1 cellular context compared by ENCODE assay signal in the genomic region with DNA sequence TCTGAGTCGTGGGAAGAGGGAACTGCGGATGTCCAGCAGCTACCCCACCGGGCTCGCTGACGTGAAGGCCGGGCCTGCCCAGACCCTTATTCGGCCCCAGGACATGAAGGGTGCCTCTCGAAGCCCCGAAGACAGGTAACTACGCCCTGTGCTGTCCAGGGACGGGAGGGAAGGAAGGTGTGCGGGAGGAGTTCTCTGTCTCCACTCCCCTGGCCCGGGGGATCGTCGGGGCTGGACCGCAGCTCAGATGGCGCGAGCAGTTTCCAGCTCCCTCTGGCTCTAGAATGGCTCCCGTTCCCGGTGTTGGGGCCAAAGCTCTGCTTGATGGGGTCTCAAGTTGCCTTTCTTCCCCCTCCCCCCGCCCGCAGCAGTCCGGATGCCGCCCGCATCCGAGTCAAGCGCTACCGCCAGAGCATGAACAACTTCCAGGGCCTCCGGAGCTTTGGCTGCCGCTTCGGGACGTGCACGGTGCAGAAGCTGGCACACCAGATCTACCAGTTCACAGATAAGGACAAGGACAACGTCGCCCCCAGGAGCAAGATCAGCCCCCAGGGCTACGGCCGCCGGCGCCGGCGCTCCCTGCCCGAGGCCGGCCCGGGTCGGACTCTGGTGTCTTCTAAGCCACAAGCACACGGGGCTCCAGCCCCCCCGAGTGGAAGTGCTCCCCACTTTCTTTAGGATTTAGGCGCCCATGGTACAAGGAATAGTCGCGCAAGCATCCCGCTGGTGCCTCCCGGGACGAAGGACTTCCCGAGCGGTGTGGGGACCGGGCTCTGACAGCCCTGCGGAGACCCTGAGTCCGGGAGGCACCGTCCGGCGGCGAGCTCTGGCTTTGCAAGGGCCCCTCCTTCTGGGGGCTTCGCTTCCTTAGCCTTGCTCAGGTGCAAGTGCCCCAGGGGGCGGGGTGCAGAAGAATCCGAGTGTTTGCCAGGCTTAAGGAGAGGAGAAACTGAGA.
TF ChIP-seq lines count a peak whose summit lies in the region.

No MANE protein-coding gene starts in this region.

TF ChIP-seq in IMR-90, 13 proteins besides CTCF, POLR2A, EP300 and RAD21:
- TF ChIP-seq, protein P1, sequence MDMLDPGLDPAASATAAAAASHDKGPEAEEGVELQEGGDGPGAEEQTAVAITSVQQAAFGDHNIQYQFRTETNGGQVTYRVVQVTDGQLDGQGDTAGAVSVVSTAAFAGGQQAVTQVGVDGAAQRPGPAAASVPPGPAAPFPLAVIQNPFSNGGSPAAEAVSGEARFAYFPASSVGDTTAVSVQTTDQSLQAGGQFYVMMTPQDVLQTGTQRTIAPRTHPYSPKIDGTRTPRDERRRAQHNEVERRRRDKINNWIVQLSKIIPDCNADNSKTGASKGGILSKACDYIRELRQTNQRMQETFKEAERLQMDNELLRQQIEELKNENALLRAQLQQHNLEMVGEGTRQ (IDR thresholded peaks at IDR 0.05; ENCODE audit: low read depth, low read length), result no peak
- no peak for TF ChIP-seq RFX5 (IDR thresholded peaks at IDR 0.05; ENCODE audit: low read depth, low read length)
- TF ChIP-seq CEBPB (IDR thresholded peaks at IDR 0.05; ENCODE audit: low read depth, low read length), result no peak
- peak; percentile 87; the same call in 1 of the 2 replicates for TF ChIP-seq CHD1 (IDR thresholded peaks at IDR 0.05; ENCODE audit: low read depth, low read length)
- TF ChIP-seq BHLHE40 (IDR thresholded peaks at IDR 0.05; ENCODE audit: low read depth, low read length), result no peak
- 0 out of 2 replicates have a peak, but pooled peaks have one; percentile 9 for TF ChIP-seq MAZ (IDR thresholded peaks at IDR 0.05; ENCODE audit: borderline replicate concordance, low read depth, low read length)
- no peak for TF ChIP-seq MAFK (IDR thresholded peaks at IDR 0.05; ENCODE audit: low read depth, low read length)
